ENCODE assay signal across 1 cellular context in genomic region chr12:101230547-101230946, GRCh38.
TF ChIP-seq lines count a peak whose summit lies in the region.

No MANE protein-coding gene starts in this region.

TF ChIP-seq in H1, 55 proteins besides CTCF, POLR2A, EP300 and RAD21:
- TF ChIP-seq SIX5 (IDR thresholded peaks at IDR 0.05; ENCODE audit: low read depth, low read length) = no peak
- TF ChIP-seq CREB1 (IDR thresholded peaks at IDR 0.05) = no peak
- no peak for TF ChIP-seq RFX5 (IDR thresholded peaks at IDR 0.05; ENCODE audit: borderline replicate concordance, low read depth, low read length)
- TF ChIP-seq BCL11A (IDR thresholded peaks at IDR 0.05; ENCODE audit: low read depth in 2 of 2, low read length in 2 of 2) = no peak
- TF ChIP-seq TBP (IDR thresholded peaks at IDR 0.05; ENCODE audit: low read depth, low read length) = no peak
- no peak for TF ChIP-seq TAF7 (optimal IDR thresholded peaks at IDR 0.05; ENCODE audit: borderline replicate concordance, low read depth, low read length)
- TF ChIP-seq JUND (IDR thresholded peaks at IDR 0.05; ENCODE audit: low read length) = no peak
- no peak for TF ChIP-seq KDM1A (IDR thresholded peaks at IDR 0.05; ENCODE audit: borderline replicate concordance, low read length)
- no peak for TF ChIP-seq TCF12 (IDR thresholded peaks at IDR 0.05; ENCODE audit: low read depth, low read length)
- TF ChIP-seq SUZ12 (IDR thresholded peaks at IDR 0.05; ENCODE audit: low read length) = no peak
- TF ChIP-seq SP4 (IDR thresholded peaks at IDR 0.05; ENCODE audit: low read length) = no peak
- no peak for TF ChIP-seq KDM4A (IDR thresholded peaks at IDR 0.05; ENCODE audit: low read depth, low read length, severe bottlenecking)
- no peak for TF ChIP-seq CBX8 (IDR thresholded peaks at IDR 0.05; ENCODE audit: borderline replicate concordance, low read depth, low read length)
- no peak for TF ChIP-seq TAF1 (IDR thresholded peaks at IDR 0.05; ENCODE audit: low read depth, low read length)
- no peak for TF ChIP-seq RBBP5 (IDR thresholded peaks at IDR 0.05; ENCODE audit: borderline replicate concordance, low read depth, low read length)
- no peak for TF ChIP-seq BRCA1 (IDR thresholded peaks at IDR 0.05; ENCODE audit: low read depth, low read length)
